Comparison of ENCODE assay signal across 17 cellular contexts in the genomic region with DNA sequence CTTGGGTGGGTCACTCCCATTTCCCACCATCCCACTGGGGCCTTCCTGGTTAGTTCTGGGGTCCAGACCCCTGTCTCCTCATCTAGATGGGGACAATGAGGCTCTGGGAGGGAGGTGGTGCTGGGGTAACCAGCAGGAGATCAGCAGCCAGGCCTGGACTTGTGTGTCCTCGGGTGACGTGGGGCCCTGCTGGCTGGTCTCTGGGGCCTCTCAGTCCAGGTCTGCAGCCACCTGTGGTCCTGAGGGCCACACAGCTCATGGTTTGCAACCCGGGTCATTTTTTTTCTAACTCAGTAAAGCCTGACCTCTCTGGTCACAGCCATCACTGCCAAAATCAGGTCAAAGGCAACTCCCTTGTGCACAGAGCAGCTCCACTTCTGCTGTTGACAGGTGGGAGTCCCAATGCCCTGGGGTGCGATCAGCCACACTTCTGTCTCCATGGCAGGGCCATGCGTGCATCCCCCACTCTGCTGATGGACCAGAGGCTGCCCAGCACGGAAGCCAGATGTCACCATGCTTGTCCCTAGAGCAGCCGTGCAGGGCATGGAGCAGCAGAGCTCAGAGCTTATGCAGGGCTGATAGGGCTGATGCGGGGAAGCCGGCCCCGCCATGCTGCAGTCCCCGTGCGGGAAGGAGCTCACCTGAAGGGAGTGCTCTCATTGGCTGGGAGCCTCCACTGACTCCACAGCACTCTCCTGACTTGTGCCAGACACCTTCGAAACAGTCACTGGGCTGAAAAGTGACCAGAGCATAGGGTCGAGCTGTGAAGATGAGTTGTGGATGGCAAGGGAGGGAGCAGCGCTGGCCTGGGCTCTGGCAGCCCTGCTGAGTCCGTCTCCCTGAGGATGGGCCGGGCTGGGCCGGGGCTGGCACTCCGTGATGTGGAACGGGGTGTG.
DNase-seq lines count a peak whose midpoint lies in the region; ATAC-seq and TF ChIP-seq lines count a peak whose summit lies in the region.
"Had no signal": no experiment of that assay in that cellular context is flagged by ENCODE, and none has a peak within 500 bp of the region (broad histone marks: within the 10 kb centered on the region; RNA-seq: fewer than 3 reads in every experiment).

No MANE protein-coding gene starts in this region.

- H3K4me1 ChIP-seq in colonic mucosa (no peaks in the 10 kb centered on the region), vagina (no peaks in the 10 kb centered on the region)

- ATAC-seq in natural killer cell (no peak), left colon (no peak)
- no peak for ATAC-seq in natural killer cell treated with Interleukin-12 subunit alpha and Interleukin-12 subunit beta and Interleukin-15 and Interleukin-18, amount 100 ng/mL, for 72 hours
- ATAC-seq: Panc1 had no signal

- peak; percentile 12 for DNase-seq in natural killer cell
- no peak for DNase-seq in natural killer cell treated with Interleukin-12 subunit alpha and Interleukin-12 subunit beta and Interleukin-15 and Interleukin-18, amount 100 ng/mL, for 72 hours (ENCODE audit: low spot score)
- DNase-seq in colonic mucosa, result peak; percentile 12
- DNase-seq in mesenteric fat pad (ENCODE audit: low spot score), result peak; percentile 67
- DNase-seq in vagina (ENCODE audit: extremely low spot score in 2 of 2), result peak; percentile 70 to 74
- DNase-seq in activated T-cell treated with anti-CD3 and anti-CD28 coated beads, Interleukin-2, amount 50 U/mL, for 1 hour, result no peak
- DNase-seq in NCI-H748 treated with DMSO at 0.1 percent for 48 hours (lab: John Stamatoyannopoulos, UW), result no peak
- DNase-seq in left colon, result no peak
- DNase-seq: ACHN; CD4-positive, alpha-beta memory T cell; DMS79; NCI-H1092; NCI-H2227 treated with DMSO at 0.1 percent for 48 hours; NCI-H526 treated with DMSO at 0.1 percent for 48 hours; SHP77 had no signal

- H3K27ac Mint-ChIP-seq in natural killer cell, result no peak overlapping the region
- H3K27ac Mint-ChIP-seq in natural killer cell treated with Interleukin-12 subunit alpha and Interleukin-12 subunit beta and Interleukin-15 and Interleukin-18, amount 100 ng/mL, for 72 hours, result no peak overlapping the region
- H3K27ac Mint-ChIP-seq: CD4-positive, alpha-beta memory T cell had no signal

- TF ChIP-seq CTCF in natural killer cell (IDR thresholded peaks at IDR 0.05) (no peak), colonic mucosa (IDR thresholded peaks at IDR 0.05) (no peak), vagina (IDR thresholded peaks at IDR 0.05) (no peak)

- TF ChIP-seq POLR2A in vagina (IDR thresholded peaks at IDR 0.05), result no peak

- H3K36me3 ChIP-seq in colonic mucosa (no peaks in the 10 kb centered on the region), vagina (no peaks in the 10 kb centered on the region)

- no peak overlapping the region for H3K9ac ChIP-seq in colonic mucosa (ENCODE audit: low read depth in 2 of 2, low read length in 2 of 2)

- H3K9me3 Mint-ChIP-seq in natural killer cell, result no peaks in the 10 kb centered on the region
- H3K9me3 Mint-ChIP-seq in natural killer cell treated with Interleukin-12 subunit alpha and Interleukin-12 subunit beta and Interleukin-15 and Interleukin-18, amount 100 ng/mL, for 72 hours, result no peaks in the 10 kb centered on the region

- no peaks in the 10 kb centered on the region for H3K27me3 Mint-ChIP-seq in natural killer cell (ENCODE audit: low read depth in 2 of 2)
- H3K27me3 Mint-ChIP-seq in natural killer cell treated with Interleukin-12 subunit alpha and Interleukin-12 subunit beta and Interleukin-15 and Interleukin-18, amount 100 ng/mL, for 72 hours, result no peaks in the 10 kb centered on the region

- no peak overlapping the region for H3K4me3 ChIP-seq in colonic mucosa
- H3K4me3 ChIP-seq in vagina, result no peak overlapping the region
- H3K4me3 ChIP-seq: K562 had no signal

- intact Hi-C loops in natural killer cell (cut with micrococcal nuclease), result no loop called here
- intact Hi-C loops in colonic mucosa (cut with DNase I), result no loop called here
- intact Hi-C loops in vagina (cut with DNase I), result no loop called here
- intact Hi-C loops in left colon (cut with DNase I, micrococcal nuclease), result no loop called here

- no peaks in the 10 kb centered on the region for H3K4me1 Mint-ChIP-seq in natural killer cell
- H3K4me1 Mint-ChIP-seq in natural killer cell treated with Interleukin-12 subunit alpha and Interleukin-12 subunit beta and Interleukin-15 and Interleukin-18, amount 100 ng/mL, for 72 hours (ENCODE audit: low read depth in 2 of 2), result no peaks in the 10 kb centered on the region

- no peaks in the 10 kb centered on the region for H3K36me3 Mint-ChIP-seq in natural killer cell
- no peaks in the 10 kb centered on the region for H3K36me3 Mint-ChIP-seq in natural killer cell treated with Interleukin-12 subunit alpha and Interleukin-12 subunit beta and Interleukin-15 and Interleukin-18, amount 100 ng/mL, for 72 hours
- H3K36me3 Mint-ChIP-seq: CD4-positive, alpha-beta memory T cell had no signal

- H3K27me3 ChIP-seq in colonic mucosa, result no peaks in the 10 kb centered on the region
- no peaks in the 10 kb centered on the region for H3K27me3 ChIP-seq in vagina

- H3K27ac ChIP-seq in colonic mucosa, result no peak overlapping the region
- no peak overlapping the region for H3K27ac ChIP-seq in vagina

- H3K4me3 Mint-ChIP-seq in natural killer cell, result no peak overlapping the region
- no peak overlapping the region for H3K4me3 Mint-ChIP-seq in natural killer cell treated with Interleukin-12 subunit alpha and Interleukin-12 subunit beta and Interleukin-15 and Interleukin-18, amount 100 ng/mL, for 72 hours
- H3K4me3 Mint-ChIP-seq: CD4-positive, alpha-beta memory T cell had no signal

- H3K9me3 ChIP-seq in colonic mucosa (no peaks in the 10 kb centered on the region), vagina (no peaks in the 10 kb centered on the region)

Comparison
In these comparisons a context has a peak if more than half of its experiments do, and no peak if none do; other contexts are left out.
1. DNase-seq: peak in natural killer cell (single experiment), colonic mucosa (single experiment), mesenteric fat pad (single experiment) and vagina (2 of 2); none in natural killer cell treated with Interleukin-12 subunit alpha and Interleukin-12 subunit beta and Interleukin-15 and Interleukin-18, amount 100 ng/mL, for 72 hours (single experiment), activated T-cell treated with anti-CD3 and anti-CD28 coated beads, Interleukin-2, amount 50 U/mL, for 1 hour (single experiment), NCI-H748 treated with DMSO at 0.1 percent for 48 hours (single experiment) and left colon (0 of 2).